In the genomic region with DNA sequence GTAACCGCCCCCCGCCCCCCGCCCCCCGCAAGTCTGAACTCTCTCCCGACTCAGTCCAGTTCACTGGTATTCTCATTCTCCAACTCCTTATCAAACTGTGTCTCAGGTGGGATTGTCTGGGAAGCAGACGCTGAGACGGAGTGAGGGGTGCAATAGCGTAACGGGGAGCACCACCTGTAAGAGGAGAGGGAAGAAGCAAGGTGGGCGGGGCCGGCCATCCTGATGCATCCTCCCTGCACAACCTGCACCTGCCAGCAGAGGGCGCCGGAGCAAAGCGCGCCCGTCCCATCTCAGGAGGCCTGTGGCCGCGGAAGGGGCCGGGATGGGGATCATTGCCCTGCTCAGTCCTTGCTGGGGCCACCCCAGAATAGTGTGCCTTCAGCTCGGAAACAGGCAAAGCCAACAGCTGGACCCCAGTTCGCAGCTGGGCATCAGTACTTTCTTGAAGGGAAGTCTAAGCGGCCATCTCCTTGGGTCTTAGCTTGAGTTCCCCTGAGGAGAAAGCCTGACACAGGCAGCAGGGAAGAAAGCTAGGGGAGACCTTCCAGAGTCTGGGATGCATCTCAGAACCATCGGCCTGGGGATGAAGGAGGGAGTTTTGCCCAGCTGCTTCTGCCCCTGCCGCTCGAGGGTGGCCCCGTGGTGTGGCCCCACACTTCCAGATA, we compare ENCODE assay signal across 9 cellular contexts.
A peak's percentile ranks its signal among the peaks of the same experiment; 100 is the strongest.
DNase-seq lines count a peak whose midpoint lies in the region; ATAC-seq, FAIRE-seq and TF ChIP-seq lines count a peak whose summit lies in the region.
"Had no signal": no experiment of that assay in that cellular context is flagged by ENCODE, and none has a peak within 500 bp of the region (broad histone marks: within the 10 kb centered on the region; RNA-seq: fewer than 3 reads in every experiment).

No MANE protein-coding gene starts in this region.

- H3K4me3 ChIP-seq in AG09309 (ENCODE audit: control insufficient read depth, low read depth, low read length) = no peak overlapping the region
- no peak overlapping the region for H3K4me3 ChIP-seq in KMS-11 (IDR thresholded peaks at IDR 0.05; ENCODE audit: insufficient read depth, low read depth, low read length)
- no peak overlapping the region for H3K4me3 ChIP-seq in keratinocyte (ENCODE audit: control insufficient read depth in 2 of 3, extremely low read depth in 1 of 3, insufficient read depth in 2 of 3, low read depth in 1 of 3, low read length in 3 of 3)

- ATAC-seq in GM19035 (IDR thresholded peaks at IDR 0.05; ENCODE audit: unreplicated experiment) = peak; percentile 49

- no peaks in the 10 kb centered on the region for H3K27me3 ChIP-seq in KMS-11 (ENCODE audit: insufficient read depth, low read depth)
- peaks cover 31% of the 10 kb centered on the region for H3K27me3 ChIP-seq in keratinocyte (ENCODE audit: control insufficient read depth, extremely low read depth, insufficient read depth, low read length)

- TF ChIP-seq CTCF in AG09309 (IDR thresholded peaks at IDR 0.05; ENCODE audit: control insufficient read depth, insufficient read depth, low read depth, low read length, missing control alignments) (peak; percentile 91), KMS-11 (conservative IDR thresholded peaks at IDR 0.05; ENCODE audit: low read depth, low read length) (peak; percentile 86), keratinocyte (optimal IDR thresholded peaks at IDR 0.05 in 1 of 3, IDR thresholded peaks at IDR 0.05 in 1 of 3, conservative IDR thresholded peaks at IDR 0.05 in 1 of 3; ENCODE audit: extremely low read depth in 1 of 3, insufficient read depth in 2 of 3, low read length in 3 of 3) (peak; percentile 96 to 99 (median 99))

- H3K4me2 ChIP-seq in KMS-11 (no peak overlapping the region), keratinocyte (ENCODE audit: control insufficient read depth, extremely low read depth, insufficient read depth, low read depth, low read length) (peak overlapping the region; percentile 38)

- dilution Hi-C loops in keratinocyte (cut with MboI; ENCODE audit: extremely low pct_ligation_motif_present, low sequenced_read_pairs) = no loop called here

- H3K36me3 Mint-ChIP-seq in T-helper 2 cell treated with Interferon-gamma antibody and Interleukin-4, amounts not matched to agents 5 μg/mL and 100 μg/mL, for 36 hours (ENCODE audit: low read depth) = no peaks in the 10 kb centered on the region

- H3K27ac Mint-ChIP-seq in T-helper 2 cell treated with Interferon-gamma antibody and Interleukin-4, amounts not matched to agents 5 μg/mL and 100 μg/mL, for 36 hours = no peak overlapping the region
- H3K27ac Mint-ChIP-seq: stimulated activated naive CD8-positive, alpha-beta T cell treated with anti-CD3 and anti-CD28 coated beads, Interleukin-15, Interleukin-2, amounts not matched to agents 100 ng/mL and 50 ng/mL, for 24 hours had no signal

- no peak overlapping the region for H3K4me3 Mint-ChIP-seq in T-helper 2 cell treated with Interferon-gamma antibody and Interleukin-4, amounts not matched to agents 5 μg/mL and 100 μg/mL, for 36 hours
- H3K4me3 Mint-ChIP-seq: stimulated activated naive CD8-positive, alpha-beta T cell treated with anti-CD3 and anti-CD28 coated beads, Interleukin-15, Interleukin-2, amounts not matched to agents 100 ng/mL and 50 ng/mL, for 24 hours had no signal

- no peaks in the 10 kb centered on the region for H3K79me2 ChIP-seq in KMS-11 (ENCODE audit: insufficient read depth, low read depth)
- no peaks in the 10 kb centered on the region for H3K79me2 ChIP-seq in keratinocyte (ENCODE audit: control insufficient read depth, insufficient read depth, low read length)

- H3K27me3 Mint-ChIP-seq in T-helper 2 cell treated with Interferon-gamma antibody and Interleukin-4, amounts not matched to agents 5 μg/mL and 100 μg/mL, for 36 hours (ENCODE audit: low read depth) = peaks cover 22% of the 10 kb centered on the region

- H3K9me3 ChIP-seq in keratinocyte (ENCODE audit: control insufficient read depth, low read depth, low read length) = no peaks in the 10 kb centered on the region

- H3K9me3 Mint-ChIP-seq in T-helper 2 cell treated with Interferon-gamma antibody and Interleukin-4, amounts not matched to agents 5 μg/mL and 100 μg/mL, for 36 hours = no peaks in the 10 kb centered on the region
- H3K9me3 Mint-ChIP-seq: stimulated activated naive CD8-positive, alpha-beta T cell treated with anti-CD3 and anti-CD28 coated beads, Interleukin-15, Interleukin-2, amounts not matched to agents 100 ng/mL and 50 ng/mL, for 24 hours had no signal

- no peak for DNase-seq in AG09309 (ENCODE audit: low read depth)
- peak; percentile 62 for DNase-seq in T-helper 2 cell treated with Interferon-gamma antibody and Interleukin-4, amounts not matched to agents 5 μg/mL and 100 μg/mL, for 36 hours (ENCODE audit: low spot score)
- peak; percentile 60 for DNase-seq in astrocyte of the hippocampus (ENCODE audit: low read depth, low spot score)
- DNase-seq in keratinocyte (ENCODE audit: low read depth, low spot score) = no peak
- DNase-seq in stimulated activated CD4-positive, alpha-beta T cell treated with anti-CD3 and anti-CD28 coated beads, TNF-alpha, amount 100 ng/mL, for 24 hours (ENCODE audit: low read depth in 3 of 3) = peak; percentile 27 to 71 (median 35)
- DNase-seq in NCI-H187 (lab: John Stamatoyannopoulos, UW) = no peak

- H3K9ac ChIP-seq in KMS-11 (no peak overlapping the region), keratinocyte (ENCODE audit: control insufficient read depth, extremely low read depth, insufficient read depth, low read length) (no peak overlapping the region)

- peaks cover 2% of the 10 kb centered on the region for H3K4me1 Mint-ChIP-seq in T-helper 2 cell treated with Interferon-gamma antibody and Interleukin-4, amounts not matched to agents 5 μg/mL and 100 μg/mL, for 36 hours (ENCODE audit: low read depth)

- H3K4me1 ChIP-seq in KMS-11 (ENCODE audit: low read depth, poor library complexity, severe bottlenecking) (no peaks in the 10 kb centered on the region), keratinocyte (ENCODE audit: control insufficient read depth, extremely low read depth, insufficient read depth, low read length) (peaks cover 5% of the 10 kb centered on the region)

- H3K9me1 ChIP-seq in keratinocyte (ENCODE audit: control insufficient read depth, extremely low read depth, insufficient read depth, low read length) = no peaks in the 10 kb centered on the region

- H2AFZ ChIP-seq in KMS-11 (ENCODE audit: low read depth) (no peak overlapping the region), keratinocyte (ENCODE audit: control insufficient read depth, low read length) (no peak overlapping the region)

- H3K36me3 ChIP-seq in KMS-11 (ENCODE audit: insufficient read depth) (no peaks in the 10 kb centered on the region), keratinocyte (ENCODE audit: control insufficient read depth in 2 of 2, extremely low read depth in 1 of 2, insufficient read depth in 2 of 2, low read length in 2 of 2) (no peaks in the 10 kb centered on the region)

- H4K20me1 ChIP-seq in KMS-11 (ENCODE audit: insufficient read depth) = no peaks in the 10 kb centered on the region
- no peaks in the 10 kb centered on the region for H4K20me1 ChIP-seq in keratinocyte (ENCODE audit: control insufficient read depth, extremely low read depth, insufficient read depth, low read length)

- H3K27ac ChIP-seq in KMS-11 (no peak overlapping the region), keratinocyte (ENCODE audit: control insufficient read depth, insufficient read depth, low read length) (no peak overlapping the region)

- FAIRE-seq in keratinocyte (lab: Jason Lieb, UNC) = no peak

Comparison
In these comparisons a context has a peak if more than half of its experiments do, and no peak if none do; other contexts are left out.
1. DNase-seq: peak in T-helper 2 cell treated with Interferon-gamma antibody and Interleukin-4, amounts not matched to agents 5 μg/mL and 100 μg/mL, for 36 hours (single experiment), astrocyte of the hippocampus (single experiment) and stimulated activated CD4-positive, alpha-beta T cell treated with anti-CD3 and anti-CD28 coated beads, TNF-alpha, amount 100 ng/mL, for 24 hours (3 of 3); none in AG09309 (single experiment), keratinocyte (single experiment) and NCI-H187 (0 of 2).
2. Peak in every context shown above with its lines, with median percentiles within 50 percentile points of each other: CTCF ChIP-seq.